Comparison of ENCODE assay signal across 1 cellular context in the genomic region with DNA sequence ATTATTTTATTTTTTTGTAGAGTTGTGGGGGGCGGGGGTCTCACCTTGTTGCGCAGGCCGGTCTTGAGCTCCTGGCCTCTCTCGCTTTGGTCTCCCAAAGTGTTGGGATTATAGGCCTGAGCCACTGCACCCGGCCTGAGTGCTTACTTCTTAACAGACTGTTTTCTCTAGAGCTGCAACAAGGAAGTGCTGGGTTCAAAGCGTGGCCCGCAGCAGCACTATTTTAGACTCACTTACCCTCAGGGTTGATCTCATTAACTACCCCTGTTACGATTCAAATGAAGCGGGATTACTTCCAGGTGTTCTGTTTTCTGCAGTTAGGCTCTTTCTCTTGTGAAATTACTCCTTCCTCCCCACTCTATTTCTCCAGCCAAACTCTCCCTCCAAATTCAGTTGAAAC.
TF ChIP-seq lines count a peak whose summit lies in the region.

No MANE protein-coding gene starts in this region.

TF ChIP-seq in WTC11, 78 proteins besides CTCF, POLR2A, EP300 and RAD21 (continued from another document):
- TF ChIP-seq, protein P1, sequence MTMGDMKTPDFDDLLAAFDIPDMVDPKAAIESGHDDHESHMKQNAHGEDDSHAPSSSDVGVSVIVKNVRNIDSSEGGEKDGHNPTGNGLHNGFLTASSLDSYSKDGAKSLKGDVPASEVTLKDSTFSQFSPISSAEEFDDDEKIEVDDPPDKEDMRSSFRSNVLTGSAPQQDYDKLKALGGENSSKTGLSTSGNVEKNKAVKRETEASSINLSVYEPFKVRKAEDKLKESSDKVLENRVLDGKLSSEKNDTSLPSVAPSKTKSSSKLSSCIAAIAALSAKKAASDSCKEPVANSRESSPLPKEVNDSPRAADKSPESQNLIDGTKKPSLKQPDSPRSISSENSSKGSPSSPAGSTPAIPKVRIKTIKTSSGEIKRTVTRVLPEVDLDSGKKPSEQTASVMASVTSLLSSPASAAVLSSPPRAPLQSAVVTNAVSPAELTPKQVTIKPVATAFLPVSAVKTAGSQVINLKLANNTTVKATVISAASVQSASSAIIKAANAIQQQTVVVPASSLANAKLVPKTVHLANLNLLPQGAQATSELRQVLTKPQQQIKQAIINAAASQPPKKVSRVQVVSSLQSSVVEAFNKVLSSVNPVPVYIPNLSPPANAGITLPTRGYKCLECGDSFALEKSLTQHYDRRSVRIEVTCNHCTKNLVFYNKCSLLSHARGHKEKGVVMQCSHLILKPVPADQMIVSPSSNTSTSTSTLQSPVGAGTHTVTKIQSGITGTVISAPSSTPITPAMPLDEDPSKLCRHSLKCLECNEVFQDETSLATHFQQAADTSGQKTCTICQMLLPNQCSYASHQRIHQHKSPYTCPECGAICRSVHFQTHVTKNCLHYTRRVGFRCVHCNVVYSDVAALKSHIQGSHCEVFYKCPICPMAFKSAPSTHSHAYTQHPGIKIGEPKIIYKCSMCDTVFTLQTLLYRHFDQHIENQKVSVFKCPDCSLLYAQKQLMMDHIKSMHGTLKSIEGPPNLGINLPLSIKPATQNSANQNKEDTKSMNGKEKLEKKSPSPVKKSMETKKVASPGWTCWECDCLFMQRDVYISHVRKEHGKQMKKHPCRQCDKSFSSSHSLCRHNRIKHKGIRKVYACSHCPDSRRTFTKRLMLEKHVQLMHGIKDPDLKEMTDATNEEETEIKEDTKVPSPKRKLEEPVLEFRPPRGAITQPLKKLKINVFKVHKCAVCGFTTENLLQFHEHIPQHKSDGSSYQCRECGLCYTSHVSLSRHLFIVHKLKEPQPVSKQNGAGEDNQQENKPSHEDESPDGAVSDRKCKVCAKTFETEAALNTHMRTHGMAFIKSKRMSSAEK (CRISPR knock-in tag; IDR thresholded peaks at IDR 0.05; ENCODE audit: borderline replicate concordance) = no peak
- TF ChIP-seq ZNF396 (CRISPR knock-in tag; IDR thresholded peaks at IDR 0.05; ENCODE audit: borderline replicate concordance) (no peak), CREM (CRISPR knock-in tag; IDR thresholded peaks at IDR 0.05) (no peak), GTF2I (CRISPR knock-in tag; conservative IDR thresholded peaks at IDR 0.05) (no peak)
- TF ChIP-seq, protein P2, sequence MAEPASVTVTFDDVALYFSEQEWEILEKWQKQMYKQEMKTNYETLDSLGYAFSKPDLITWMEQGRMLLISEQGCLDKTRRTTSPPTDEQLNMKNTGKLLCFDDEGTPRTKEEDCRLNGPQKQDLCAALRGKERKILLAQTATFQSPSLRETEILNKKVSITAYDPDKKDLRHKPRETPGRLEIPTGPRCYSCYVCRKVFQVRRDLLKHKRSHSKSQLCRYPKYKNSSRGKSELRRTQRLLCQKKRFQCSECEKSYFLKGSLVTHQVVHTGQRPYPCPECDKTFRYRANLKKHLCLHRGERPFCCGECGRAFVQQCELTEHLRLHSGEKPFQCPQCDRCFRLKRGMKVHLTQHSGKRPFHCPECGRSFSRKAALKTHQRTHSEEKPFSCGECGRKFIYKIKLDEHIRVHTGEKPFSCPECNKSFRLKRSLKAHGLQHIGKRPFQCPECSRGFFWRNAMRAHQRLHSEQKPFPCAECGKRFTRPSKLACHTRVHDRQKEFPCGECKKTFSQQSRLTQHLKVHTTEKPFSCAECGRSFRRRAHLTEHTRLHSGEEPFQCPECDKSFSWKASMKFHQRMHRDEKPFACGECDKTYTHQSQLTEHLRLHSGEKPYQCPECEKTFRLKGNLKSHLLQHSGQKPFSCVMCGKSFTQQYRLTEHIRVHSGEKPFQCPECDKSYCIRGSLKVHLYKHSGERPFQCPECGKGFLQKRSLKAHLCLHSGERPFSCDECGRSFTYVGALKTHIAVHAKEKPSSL (CRISPR knock-in tag; conservative IDR thresholded peaks at IDR 0.05) = no peak
